Comparison of ENCODE assay signal across 29 cellular contexts in the genomic region with DNA sequence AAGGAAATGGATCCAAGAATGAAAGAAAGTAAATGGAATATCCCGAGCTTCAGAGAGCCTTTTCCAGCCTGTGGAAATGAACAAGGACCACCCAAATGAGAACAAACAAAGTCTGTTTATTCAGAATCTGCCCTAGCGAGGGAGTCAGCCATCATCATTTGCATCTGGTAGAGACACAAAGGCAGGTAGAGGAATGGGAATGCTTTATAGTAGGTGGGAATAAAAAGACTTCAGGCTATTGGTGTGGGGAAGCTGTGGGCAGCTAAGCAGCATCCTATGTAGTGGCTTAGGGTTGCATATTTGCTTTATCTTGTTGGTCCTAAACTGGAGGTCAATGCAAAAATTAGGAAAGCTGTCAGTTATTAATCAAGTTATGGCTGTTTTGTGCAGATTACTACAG. TPM values are rescaled to one million over a fixed set of nuclear protein-coding genes. Genes with fewer than 3 reads are reported as not detected.
"Had no signal": no experiment of that assay in that cellular context is flagged by ENCODE, and none has a peak within 500 bp of the region (broad histone marks: within the 10 kb centered on the region; RNA-seq: fewer than 3 reads in every experiment).

No MANE protein-coding gene starts in this region.

- ATAC-seq: gastrocnemius medialis, heart right ventricle, left colon, left lobe of liver, left ventricle myocardium superior, lower lobe of right lung, mucosa of descending colon had no signal

- H3K27me3 ChIP-seq: dorsolateral prefrontal cortex, esophagus squamous epithelium, gastrocnemius medialis, heart right ventricle had no signal

- H3K4me1 ChIP-seq: esophagus squamous epithelium, gastrocnemius medialis, heart right ventricle, lower lobe of right lung had no signal

- H3K4me3 ChIP-seq: coronary artery, dorsolateral prefrontal cortex, esophagus squamous epithelium, gastrocnemius medialis, heart right ventricle, lower lobe of right lung, mucosa of descending colon had no signal

- H3K36me3 Mint-ChIP-seq: immature natural killer cell, mesothelial cell of epicardium had no signal

- DNase-seq: dermis blood vessel endothelial cell; dorsolateral prefrontal cortex; effector CD4-positive, alpha-beta T cell; effector memory CD4-positive, alpha-beta T cell; esophagus squamous epithelium; foreskin fibroblast; foreskin melanocyte; gastrocnemius medialis; heart right ventricle; hippocampal formation; immature natural killer cell; islet precursor cell; kidney; kidney glomerular epithelial cell; left colon; left ventricle myocardium superior; lower lobe of right lung; mesenchymal stem cell; mucosa of descending colon; naive B cell had no signal

- H3K27ac Mint-ChIP-seq: immature natural killer cell, mesothelial cell of epicardium had no signal

- H3K27ac ChIP-seq: coronary artery, dorsolateral prefrontal cortex, esophagus squamous epithelium, gastrocnemius medialis, heart right ventricle, lower lobe of right lung had no signal

- H3K36me3 ChIP-seq: esophagus squamous epithelium, gastrocnemius medialis, heart right ventricle, lower lobe of right lung had no signal

- H3K4me3 Mint-ChIP-seq: immature natural killer cell, mesothelial cell of epicardium, naive B cell had no signal

- H3K9me3 ChIP-seq: esophagus squamous epithelium, gastrocnemius medialis, lower lobe of right lung, mucosa of descending colon had no signal

- H3K4me1 Mint-ChIP-seq: immature natural killer cell, mesothelial cell of epicardium, naive B cell had no signal

RNA-seq across cellular contexts. Expression of gene MRLN, which starts 9.2 kb away (rescaled TPM):
- total RNA-seq: dermis blood vessel endothelial cell, endothelial cell of umbilical vein, epithelial cell of proximal tubule, esophagus squamous epithelium, heart right ventricle, kidney, left colon, left lobe of liver, left ventricle myocardium superior, lower leg skin, lower lobe of right lung, lung microvascular endothelial cell, mesenteric fat pad, mesothelial cell of epicardium, mucosa of descending colon had no signal
- polyA plus RNA-seq: endothelial cell of umbilical vein, esophagus, heart right ventricle, immature natural killer cell had no signal

RNA-seq across cellular contexts. Expression of gene SLC16A9, which starts 52.9 kb away (rescaled TPM):
- total RNA-seq: endothelial cell of umbilical vein, lung microvascular endothelial cell had no signal
- polyA plus RNA-seq: immature natural killer cell had no signal
